In the genomic region with DNA sequence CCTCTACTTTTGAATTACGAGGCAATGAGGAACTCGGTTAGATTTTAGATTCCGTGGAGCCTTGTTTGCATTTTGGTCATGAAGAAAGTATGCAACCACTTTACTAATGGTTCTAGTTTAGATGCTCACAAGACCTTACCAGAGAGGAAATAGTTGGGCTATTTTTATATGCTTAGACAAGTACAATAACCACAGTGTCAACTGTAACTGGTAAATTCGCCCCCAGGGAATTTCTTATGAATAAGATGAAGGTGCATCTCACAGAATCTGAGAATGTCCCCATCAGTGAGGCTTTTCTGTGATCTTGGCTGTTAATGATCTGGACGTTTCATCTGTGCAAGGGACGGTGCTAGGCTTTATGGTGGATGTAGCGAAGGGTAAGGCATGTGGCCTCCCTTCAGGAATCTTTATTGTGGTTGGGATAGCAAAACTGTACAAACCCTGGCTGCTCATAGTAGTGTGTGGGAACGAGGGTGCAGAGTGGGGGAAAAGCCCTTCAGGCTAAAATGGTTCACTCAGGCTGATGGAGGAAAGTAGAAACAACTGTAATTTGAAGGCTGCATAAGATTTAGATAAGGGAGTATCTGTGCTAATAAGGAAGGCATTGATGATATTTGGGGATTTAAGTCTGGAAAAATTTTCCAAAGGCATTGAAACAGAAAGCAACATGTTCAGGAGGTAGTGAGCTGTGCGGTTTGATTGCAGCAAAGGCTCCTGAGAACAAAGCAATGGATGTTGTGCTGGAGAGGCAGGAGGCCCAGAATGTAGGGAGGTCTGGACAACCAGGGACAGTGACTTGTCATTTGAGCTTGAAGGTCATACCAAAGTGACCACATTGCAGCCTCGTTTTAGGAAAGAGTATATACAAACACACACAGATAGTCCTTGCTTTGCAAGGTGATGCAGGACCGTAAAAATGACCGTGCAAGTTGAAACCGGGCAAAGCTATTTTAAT, we compare ENCODE assay signal across 8 cellular contexts. TPM values are rescaled to one million over a fixed set of nuclear protein-coding genes. Genes with fewer than 3 reads are reported as not detected.
DNase-seq lines count a peak whose midpoint lies in the region; ATAC-seq and TF ChIP-seq lines count a peak whose summit lies in the region.

No MANE protein-coding gene starts in this region.

- H4K20me1 ChIP-seq in PC-3 (ENCODE audit: low read length) (peaks cover 8% of the 10 kb centered on the region; the same call in 1 of the 2 replicates), fibroblast of lung (ENCODE audit: control insufficient read depth, extremely low read depth, insufficient read depth, low read length) (no peaks in the 10 kb centered on the region)

- no peak for TF ChIP-seq POLR2A in stomach (IDR thresholded peaks at IDR 0.05)

- DNase-seq in A673 (ENCODE audit: low spot score) (peak; percentile 18), PC-3 (peak; percentile 78), fibroblast of lung (ENCODE audit: low read depth in 2 of 2) (peak; percentile 36 to 95), stomach (no peak), NCI-H2029 treated with DMSO at 0.1 percent for 48 hours (lab: John Stamatoyannopoulos, UW) (no peak), NCI-H510A treated with DMSO at 0.1 percent for 48 hours (lab: John Stamatoyannopoulos, UW) (no peak)

- no peaks in the 10 kb centered on the region for H3K36me3 ChIP-seq in A673 (ENCODE audit: insufficient read depth, low read length, poor library complexity, severe bottlenecking)
- peaks cover 4% of the 10 kb centered on the region; the same call in 1 of the 2 replicates for H3K36me3 ChIP-seq in PC-3 (ENCODE audit: low read depth, low read length)
- no peaks in the 10 kb centered on the region for H3K36me3 ChIP-seq in fibroblast of lung (ENCODE audit: control insufficient read depth, insufficient read depth, low read length)
- peaks cover 0 to 7% (median 0%) of the 10 kb centered on the region in 4 donors for H3K36me3 ChIP-seq in stomach

- H3K9me3 ChIP-seq in A673 (ENCODE audit: low read depth, low read length, poor library complexity, severe bottlenecking) (no peaks in the 10 kb centered on the region), PC-3 (ENCODE audit: low read length) (no peaks in the 10 kb centered on the region), fibroblast of lung (ENCODE audit: control insufficient read depth, insufficient read depth, low read depth, low read length) (no peaks in the 10 kb centered on the region), stomach (no peaks in the 10 kb centered on the region)

- H3K9ac ChIP-seq in PC-3 (ENCODE audit: low read length) (no peak overlapping the region), fibroblast of lung (ENCODE audit: insufficient read depth, low read length) (no peak overlapping the region)

- H2AFZ ChIP-seq in PC-3 (ENCODE audit: low read length) = 0 out of 2 replicates have a peak overlapping the region, but pooled peaks have one; percentile 32
- no peak overlapping the region for H2AFZ ChIP-seq in fibroblast of lung (ENCODE audit: low read length)

- H3K4me2 ChIP-seq in PC-3 (ENCODE audit: low read length) = peak overlapping the region; percentile 75
- peak overlapping the region; percentile 7 for H3K4me2 ChIP-seq in fibroblast of lung (ENCODE audit: extremely low read depth, insufficient read depth, low read length)

- WGBS in stomach, 5 donors = 61 to 69% (median 66%) methylated on average over 13 of the region's 13 CpGs

- POLR2A ChIA-PET in A673 (lab: Charles Lee; ENCODE audit: low non-redundant PET) = no interaction called here
- POLR2A ChIA-PET in PC-3 (lab: Charles Lee; ENCODE audit: unreplicated experiment) = no interaction called here

- H3K27me3 ChIP-seq in A673 (replicated peaks; ENCODE audit: insufficient read depth, low read depth, low read length, poor library complexity) (no peaks in the 10 kb centered on the region), PC-3 (ENCODE audit: low read length) (no peaks in the 10 kb centered on the region), fibroblast of lung (ENCODE audit: control insufficient read depth, insufficient read depth, low read length) (no peaks in the 10 kb centered on the region), stomach (no peaks in the 10 kb centered on the region)

- peaks cover 76% of the 10 kb centered on the region for H3K79me2 ChIP-seq in PC-3 (ENCODE audit: low read length)
- peaks cover 12% of the 10 kb centered on the region for H3K79me2 ChIP-seq in fibroblast of lung (ENCODE audit: control insufficient read depth, insufficient read depth, low read length)

- TF ChIP-seq CTCF in A673 (conservative IDR thresholded peaks at IDR 0.05; ENCODE audit: low read depth, low read length) (no peak), PC-3 (conservative IDR thresholded peaks at IDR 0.05; ENCODE audit: low read depth, low read length) (no peak), fibroblast of lung (conservative IDR thresholded peaks at IDR 0.05 in 1 of 2, IDR thresholded peaks at IDR 0.05 in 1 of 2; ENCODE audit: low read depth in 1 of 2, low read length in 2 of 2) (no peak), stomach (IDR thresholded peaks at IDR 0.05) (no peak)

- H3F3A ChIP-seq in PC-3 (ENCODE audit: low read length, unreplicated experiment) = no peaks in the 10 kb centered on the region

- CTCF ChIA-PET in A673 (lab: Charles Lee) = interaction anchor here (0.5 to 0.7 kb wide), 2 partner anchors 55 to 100 kb away, joined by 3 read pairs; no protein-coding TSS in a partner anchor
- CTCF ChIA-PET in PC-3 (lab: Charles Lee) = no interaction called here

- no peak overlapping the region for H3K27ac ChIP-seq in A673 (ENCODE audit: low read depth, low read length, poor library complexity, severe bottlenecking)
- H3K27ac ChIP-seq in PC-3 (ENCODE audit: low read length) = peak overlapping the region; percentile 42
- peak overlapping the region; percentile 19 for H3K27ac ChIP-seq in fibroblast of lung (ENCODE audit: insufficient read depth, low read length)
- H3K27ac ChIP-seq in stomach = peak overlapping the region in 3 of 5 donors; percentile 5 to 44 (median 25)

- ATAC-seq in GM18858 (IDR thresholded peaks at IDR 0.05; ENCODE audit: unreplicated experiment) (peak; percentile 94), HG02973 (IDR thresholded peaks at IDR 0.05; ENCODE audit: unreplicated experiment) (peak; percentile 75), PC-3 (peak; percentile 96)

- no peak overlapping the region for H3K4me3 ChIP-seq in A673 (ENCODE audit: low read depth, low read length, poor library complexity, severe bottlenecking)
- H3K4me3 ChIP-seq in PC-3 (ENCODE audit: low read length) = peak overlapping the region; percentile 18; the same call in 1 of the 2 replicates
- H3K4me3 ChIP-seq in fibroblast of lung (replicated peaks in 1 of 4; ENCODE audit: control extremely low read depth in 1 of 4, insufficient read depth in 1 of 4, low read depth in 3 of 4, low read length in 4 of 4) = no peak overlapping the region
- no peak overlapping the region for H3K4me3 ChIP-seq in stomach

- no peak for TF ChIP-seq EP300 in stomach (IDR thresholded peaks at IDR 0.05)

- no peaks in the 10 kb centered on the region for H3K9me2 ChIP-seq in PC-3 (replicated peaks; ENCODE audit: low read length)

- intact Hi-C loops in A673 (cut with micrococcal nuclease; ENCODE audit: unreplicated experiment) = no loop called here
- intact Hi-C loops in PC-3 (cut with micrococcal nuclease) = loop anchor here (2.0 kb wide), 1 partner anchor 32 kb away; no protein-coding TSS in a partner anchor
- intact Hi-C loops in stomach (cut with DNase I; ENCODE audit: low total_unique reads) = no loop called here

- no TSS peak for BruUV-seq in A673 (replicated peaks; lab: Mats Ljungman, UMichigan)
- no TSS peak for BruUV-seq in PC-3 (replicated peaks; lab: Mats Ljungman, UMichigan)

- H3K4me1 ChIP-seq in A673 (ENCODE audit: insufficient read depth, low read length, poor library complexity, severe bottlenecking) (peaks cover 4% of the 10 kb centered on the region), PC-3 (ENCODE audit: insufficient read depth, low read length) (peaks cover 28% of the 10 kb centered on the region), fibroblast of lung (ENCODE audit: control insufficient read depth, extremely low read depth, insufficient read depth, low read length) (peaks cover 5% of the 10 kb centered on the region), stomach (peaks cover 13 to 80% (median 38%) of the 10 kb centered on the region in 4 donors)

RNA-seq across cellular contexts. Expression of gene UBAC2, which starts 28.4 kb away (rescaled TPM):
- total RNA-seq in A673 (2021) (45.8 and 46.2 TPM in 2 replicates), PC-3 (2014; rRNA removed) (34.5 and 37.1 TPM in 2 replicates), fibroblast of lung (29.5 and 32.4 TPM in 2 replicates), stomach (10 to 100 TPM; 18.1 to 68.8 (median 35.1) TPM)
- polyA plus RNA-seq in fibroblast of lung (58.3 and 87.4 TPM in 2 replicates), stomach (10 to 100 TPM; 37.3 to 53.7 (median 42.9) TPM)
- polyA plus RNA-seq in fibroblast of lung (2012) = 39.5 and 49.3 TPM in 2 replicates
- 21.9 and 23.2 TPM in 2 replicates for polyA minus RNA-seq in fibroblast of lung (ENCODE audit: low replicate concordance)

RNA-seq across cellular contexts. Expression of gene GPR18, which starts 29.2 kb away (rescaled TPM):
- total RNA-seq in A673 (2021) = not detected in 2 replicates
- total RNA-seq in PC-3 (2014; rRNA removed) = not detected in 2 replicates
- not detected in 2 replicates for total RNA-seq in fibroblast of lung
- not detected in 2 replicates for polyA plus RNA-seq in fibroblast of lung
- not detected in 2 replicates for polyA plus RNA-seq in fibroblast of lung (2012)
- not detected in 2 replicates for polyA minus RNA-seq in fibroblast of lung (ENCODE audit: low replicate concordance)
- not detected for total RNA-seq in stomach
- under 1 TPM in 2 of 3 donors, not detected in 1; 0.68 to 0.76 TPM for polyA plus RNA-seq in stomach

Comparison
In these comparisons a context has a peak if more than half of its experiments do, and no peak if none do; other contexts are left out.
1. DNase-seq: peak in A673 (single experiment), PC-3 (single experiment) and fibroblast of lung (2 of 2); none in stomach (single experiment), NCI-H2029 treated with DMSO at 0.1 percent for 48 hours (single experiment) and NCI-H510A treated with DMSO at 0.1 percent for 48 hours (single experiment).
2. Peak in every context shown above with its lines, with median percentiles within 50 percentile points of each other: ATAC-seq.